In genomic region chr4:172736046-172736445, GRCh38 we compare ENCODE assay signal across 30 cellular contexts.
"Had no signal": no experiment of that assay in that cellular context is flagged by ENCODE, and none has a peak within 500 bp of the region (broad histone marks: within the 10 kb centered on the region; RNA-seq: fewer than 3 reads in every experiment).

No MANE protein-coding gene starts in this region.

- H3K4me2 ChIP-seq: neural progenitor cell, smooth muscle cell had no signal

- H3K27me3 Mint-ChIP-seq: memory B cell; naive thymus-derived CD4-positive, alpha-beta T cell; progenitor cell of endocrine pancreas; stimulated activated naive CD8-positive, alpha-beta T cell treated with anti-CD3 and anti-CD28 coated beads, Interleukin-15, amount 100 ng/mL, for 72 hours had no signal

- H3K4me1 Mint-ChIP-seq: memory B cell; mesothelial cell of epicardium; naive thymus-derived CD4-positive, alpha-beta T cell; nephron; neural progenitor cell; stimulated activated naive CD8-positive, alpha-beta T cell treated with anti-CD3 and anti-CD28 coated beads, Interleukin-15, amount 100 ng/mL, for 72 hours had no signal

- H3K4me3 Mint-ChIP-seq: memory B cell; mesothelial cell of epicardium; naive thymus-derived CD4-positive, alpha-beta T cell; nephron; neural progenitor cell; stimulated activated naive CD8-positive, alpha-beta T cell treated with anti-CD3 and anti-CD28 coated beads, Interleukin-15, amount 100 ng/mL, for 72 hours had no signal

- H3K79me2 ChIP-seq: parathyroid adenoma had no signal

- DNase-seq: dermis blood vessel endothelial cell; effector memory CD4-positive, alpha-beta T cell; erythroblast; esophagus squamous epithelium; foreskin melanocyte; glutamatergic neuron; heart right ventricle; hippocampal formation; naive thymus-derived CD4-positive, alpha-beta T cell; stimulated activated CD4-positive, alpha-beta T cell treated with anti-CD3 and anti-CD28 coated beads, Interleukin-12 subunit alpha, Interleukin-12 subunit beta, amount 100 ng/mL, for 4 hours; stimulated activated CD4-positive, alpha-beta T cell treated with anti-CD3 and anti-CD28 coated beads, Interleukin-1b, Interleukin-23, amount 100 ng/mL, for 48 hours; stimulated activated CD4-positive, alpha-beta T cell treated with anti-CD3 and anti-CD28 coated beads, Interleukin-4, amount 100 ng/mL, for 1 hour; stimulated activated CD8-positive, alpha-beta memory T cell treated with anti-CD3 and anti-CD28 coated beads, Interleukin-4, amount 100 ng/mL, for 48 hours; stimulated activated naive CD4-positive, alpha-beta T cell; stimulated activated naive CD8-positive, alpha-beta T cell treated with anti-CD3 and anti-CD28 coated beads, Interleukin-15, amount 100 ng/mL, for 72 hours; transverse colon; upper lobe of right lung; uterus had no signal

- H3K4me3 ChIP-seq: coronary artery, esophagus squamous epithelium, heart right ventricle, lung, neural progenitor cell, smooth muscle cell, suprapubic skin, transverse colon, upper lobe of right lung, uterus had no signal

- ATAC-seq: heart right ventricle; left lobe of liver; naive thymus-derived CD4-positive, alpha-beta T cell; sciatic nerve; stimulated activated naive CD8-positive, alpha-beta T cell treated with anti-CD3 and anti-CD28 coated beads, Interleukin-15, amount 100 ng/mL, for 72 hours; upper lobe of right lung had no signal

- H3K27ac ChIP-seq: coronary artery, esophagus squamous epithelium, heart right ventricle, neural progenitor cell, parathyroid adenoma, suprapubic skin, transverse colon, upper lobe of right lung, uterus had no signal

- H3K4me1 ChIP-seq: esophagus squamous epithelium, heart right ventricle, neural progenitor cell, parathyroid adenoma, suprapubic skin, transverse colon, upper lobe of right lung, uterus had no signal

- H3K27me3 ChIP-seq: esophagus squamous epithelium, heart right ventricle, neural progenitor cell, suprapubic skin, transverse colon, upper lobe of right lung, uterus had no signal

- H2AFZ ChIP-seq: neural progenitor cell, parathyroid adenoma had no signal

- H3K9me3 ChIP-seq: uterus had no signal

- H3K36me3 Mint-ChIP-seq: memory B cell, neural progenitor cell had no signal

- H3K27ac Mint-ChIP-seq: memory B cell; mesothelial cell of epicardium; naive thymus-derived CD4-positive, alpha-beta T cell; nephron; neural progenitor cell; progenitor cell of endocrine pancreas; stimulated activated naive CD8-positive, alpha-beta T cell treated with anti-CD3 and anti-CD28 coated beads, Interleukin-15, amount 100 ng/mL, for 72 hours had no signal

- H3K36me3 ChIP-seq: esophagus squamous epithelium, heart right ventricle, neural progenitor cell, suprapubic skin, transverse colon, upper lobe of right lung, uterus had no signal
